Comparison of ENCODE assay signal across 8 cellular contexts in genomic region chr17:17313350-17313991, GRCh38. TPM values are rescaled to one million over a fixed set of nuclear protein-coding genes. Genes with fewer than 3 reads are reported as not detected.
DNase-seq lines count a peak whose midpoint lies in the region; FAIRE-seq and TF ChIP-seq lines count a peak whose summit lies in the region.

No MANE protein-coding gene starts in this region.

- no peak overlapping the region for H3K9ac ChIP-seq in astrocyte (ENCODE audit: low read length)
- no peak overlapping the region for H3K9ac ChIP-seq in kidney (ENCODE audit: low read length in 2 of 2)

- H3K27ac Mint-ChIP-seq in HFFc6: no peak overlapping the region
- no peak overlapping the region for H3K27ac Mint-ChIP-seq in astrocyte (ENCODE audit: unreplicated experiment)

- H3K4me3 Mint-ChIP-seq in HFFc6: no peak overlapping the region
- H3K4me3 Mint-ChIP-seq in astrocyte (ENCODE audit: unreplicated experiment): peak overlapping the region; percentile 45

- DNase-seq in AG09319 (ENCODE audit: extremely low read depth, low read depth): no peak
- DNase-seq in HFFc6: no peak
- peak; percentile 64 for DNase-seq in T follicular helper cell (ENCODE audit: low read depth)
- DNase-seq in astrocyte (ENCODE audit: low read depth): no peak
- peak; percentile 78 for DNase-seq in kidney
- peak in 2 of 3 experiments; percentile 54 to 58 for DNase-seq in stimulated activated CD4-positive, alpha-beta T cell treated with anti-CD3 and anti-CD28 coated beads, TNF-alpha, amount 100 ng/mL, for 4 hours (ENCODE audit: low read depth in 3 of 3)
- no peak for DNase-seq in NCI-H774 (lab: John Stamatoyannopoulos, UW)
- DNase-seq in globus pallidus (ENCODE audit: low spot score): no peak

- H3K36me3 ChIP-seq in astrocyte (ENCODE audit: insufficient read depth, low read length): no peaks in the 10 kb centered on the region
- H3K36me3 ChIP-seq in kidney (ENCODE audit: control insufficient read depth in 1 of 2, insufficient read depth in 2 of 2, low read length in 2 of 2): no peaks in the 10 kb centered on the region

- H3K4me1 Mint-ChIP-seq in HFFc6 (ENCODE audit: low read depth) (no peaks in the 10 kb centered on the region), astrocyte (ENCODE audit: low read depth, unreplicated experiment) (no peaks in the 10 kb centered on the region)

- H3K27me3 Mint-ChIP-seq in HFFc6 (ENCODE audit: insufficient read depth) (peaks cover 5% of the 10 kb centered on the region), astrocyte (ENCODE audit: low read depth, unreplicated experiment) (no peaks in the 10 kb centered on the region)

- H4K20me1 ChIP-seq in astrocyte (ENCODE audit: insufficient read depth, low read length): no peaks in the 10 kb centered on the region

- no peaks in the 10 kb centered on the region; the same call in 1 of the 2 replicates for H3K36me3 Mint-ChIP-seq in HFFc6 (ENCODE audit: low read depth)
- H3K36me3 Mint-ChIP-seq in astrocyte (ENCODE audit: low read depth, unreplicated experiment): no peaks in the 10 kb centered on the region

- H3K27me3 ChIP-seq in astrocyte (ENCODE audit: insufficient read depth, low read length): no peaks in the 10 kb centered on the region

- no peaks in the 10 kb centered on the region for H3K79me2 ChIP-seq in astrocyte (ENCODE audit: insufficient read depth, low read length)

- intact Hi-C loops in kidney (cut with DNase I): no loop called here

- H2AFZ ChIP-seq in astrocyte (ENCODE audit: low read depth, low read length): peak overlapping the region; percentile 39

- FAIRE-seq in astrocyte (lab: Jason Lieb, UNC) (no peak), kidney (lab: Jason Lieb, UNC) (no peak)

- H3K4me1 ChIP-seq in astrocyte (ENCODE audit: insufficient read depth, low read length) (no peaks in the 10 kb centered on the region), kidney (ENCODE audit: control insufficient read depth in 1 of 2, insufficient read depth in 1 of 2, low read depth in 1 of 2, low read length in 2 of 2) (no peaks in the 10 kb centered on the region)

- peak; percentile 15 for TF ChIP-seq CTCF in AG09319 (IDR thresholded peaks at IDR 0.05; ENCODE audit: low read depth, low read length)
- TF ChIP-seq CTCF in HFFc6 (IDR thresholded peaks at IDR 0.05): peak; percentile 54; the same call in 1 of the 2 replicates
- TF ChIP-seq CTCF in astrocyte (IDR thresholded peaks at IDR 0.05; ENCODE audit: insufficient read depth, low read depth, low read length): no peak
- peak; percentile 56 for TF ChIP-seq CTCF in kidney (IDR thresholded peaks at IDR 0.05; ENCODE audit: borderline replicate concordance, extremely low read depth, insufficient read depth)

- H3K9me3 Mint-ChIP-seq in HFFc6: no peaks in the 10 kb centered on the region
- H3K9me3 Mint-ChIP-seq in astrocyte (ENCODE audit: unreplicated experiment): no peaks in the 10 kb centered on the region

- no peaks in the 10 kb centered on the region for H3K9me3 ChIP-seq in astrocyte (ENCODE audit: insufficient read depth, low read depth, low read length)
- no peaks in the 10 kb centered on the region for H3K9me3 ChIP-seq in kidney (ENCODE audit: control insufficient read depth in 1 of 2, low read length in 2 of 2)

- H3K27ac ChIP-seq in astrocyte (ENCODE audit: low read depth, low read length): no peak overlapping the region
- no peak overlapping the region for H3K27ac ChIP-seq in kidney (ENCODE audit: low read depth in 2 of 2, low read length in 2 of 2)

- H3K4me2 ChIP-seq in astrocyte (ENCODE audit: low read length): no peak overlapping the region

- H3K4me3 ChIP-seq in astrocyte (ENCODE audit: insufficient read depth, low read depth, low read length): no peak overlapping the region
- no peak overlapping the region for H3K4me3 ChIP-seq in kidney (ENCODE audit: low read length in 2 of 2)

RNA-seq across cellular contexts. Expression of gene NT5M, which starts 10.3 kb away (rescaled TPM):
- total RNA-seq in HFFc6 (2021; fragmentation: NEBNext Ultra II Directional; extraction: Animal tissue kit (Norgen Biotek cat#: 25700)): under 1 TPM; 0.20 to 0.83 (median 0.60) TPM
- total RNA-seq in astrocyte (1.5 and 1.6 TPM in 2 replicates), kidney (2.8 TPM)
- 10.0 TPM for polyA plus RNA-seq in kidney (ENCODE audit: insufficient read depth, low read depth, low replicate concordance)

RNA-seq across cellular contexts. Expression of gene COPS3, which starts 32.4 kb away (rescaled TPM):
- 10 to 100 TPM; 82.3 to 93.7 (median 86.7) TPM for total RNA-seq in HFFc6 (2021; fragmentation: NEBNext Ultra II Directional; extraction: Animal tissue kit (Norgen Biotek cat#: 25700))
- total RNA-seq in astrocyte (68.3 and 76.8 TPM in 2 replicates), kidney (48.1 TPM)
- polyA plus RNA-seq in kidney (ENCODE audit: insufficient read depth, low read depth, low replicate concordance): 46.9 TPM

Comparison
In these comparisons a context has a peak if more than half of its experiments do, and no peak if none do; other contexts are left out.
1. DNase-seq: peak in T follicular helper cell (single experiment), kidney (single experiment) and stimulated activated CD4-positive, alpha-beta T cell treated with anti-CD3 and anti-CD28 coated beads, TNF-alpha, amount 100 ng/mL, for 4 hours (2 of 3); none in AG09319 (single experiment), HFFc6 (single experiment), astrocyte (single experiment), NCI-H774 (single experiment) and globus pallidus (single experiment).